In genomic region chr1:85480566-85480965, GRCh38 we compare ENCODE assay signal across 7 cellular contexts.
"Had no signal": no experiment of that assay in that cellular context is flagged by ENCODE, and none has a peak within 500 bp of the region (broad histone marks: within the 10 kb centered on the region; RNA-seq: fewer than 3 reads in every experiment).

No MANE protein-coding gene starts in this region.

- H3K9me3 Mint-ChIP-seq: IgD-negative memory B cell had no signal

- H3K4me3 Mint-ChIP-seq: IgD-negative memory B cell had no signal

- H3K27ac Mint-ChIP-seq: IgD-negative memory B cell had no signal

- DNase-seq: IMR-90, KBM-7, KG1 had no signal

- FAIRE-seq: HepG2, HTR-8/SVneo, K562 had no signal

- ATAC-seq: HepG2, K562 had no signal
